9 cellular contexts compared by ENCODE assay signal in genomic region chr15:48645558-48646330, GRCh38. TPM values are rescaled to one million over a fixed set of nuclear protein-coding genes. Genes with fewer than 3 reads are reported as not detected.
DNase-seq lines count a peak whose midpoint lies in the region; ATAC-seq and TF ChIP-seq lines count a peak whose summit lies in the region.
"Had no signal": no experiment of that assay in that cellular context is flagged by ENCODE, and none has a peak within 500 bp of the region (broad histone marks: within the 10 kb centered on the region; RNA-seq: fewer than 3 reads in every experiment).

Gene FBN1, minus strand, starts transcription at chr15:48645709. Its CDS starts 940 bp downstream, at chr15:48644769.

- H3K36me3 ChIP-seq in adrenal gland (replicated peaks in 1 of 2) (no peaks in the 10 kb centered on the region), heart right ventricle (peaks cover 0 to 6% (median 0%) of the 10 kb centered on the region in 9 donors), osteoblast (ENCODE audit: insufficient read depth, low read length) (peaks cover 30% of the 10 kb centered on the region)

- H3K4me1 ChIP-seq in adrenal gland (replicated peaks in 1 of 2) = peaks cover 12 to 29% of the 10 kb centered on the region in 2 donors
- peaks cover 0 to 42% (median 15%) of the 10 kb centered on the region in 9 donors for H3K4me1 ChIP-seq in heart right ventricle
- peaks cover 35% of the 10 kb centered on the region for H3K4me1 ChIP-seq in osteoblast (ENCODE audit: insufficient read depth, low read length)

- H3K4me3 ChIP-seq in adrenal gland = peak within 1 kb of the TSS; percentile 74 to 91 (median 82)
- peak within 1 kb of the TSS; percentile 64 to 96 (median 89) for H3K4me3 ChIP-seq in heart right ventricle
- peak within 1 kb of the TSS; percentile 93 for H3K4me3 ChIP-seq in osteoblast (ENCODE audit: insufficient read depth, low read length)

- ATAC-seq in GM21737 (IDR thresholded peaks at IDR 0.05; ENCODE audit: unreplicated experiment) = peak; percentile 60
- peak; percentile 83 to 93 (median 88) for ATAC-seq in heart right ventricle
- ATAC-seq: HCT116 had no signal

- TF ChIP-seq EP300 in Ishikawa (IDR thresholded peaks at IDR 0.05; ENCODE audit: borderline replicate concordance) = no peak

- peaks cover 60% of the 10 kb centered on the region for H3K27me3 Mint-ChIP-seq in T-helper 1 cell treated with Interleukin-12 subunit alpha and Interleukin-12 subunit beta and Interleukin-4 antibody, amounts not matched to agents 30 μg/mL and 1 μg/mL, for 36 hours (ENCODE audit: low read depth)

- no peaks in the 10 kb centered on the region for H3K27me3 ChIP-seq in adrenal gland
- peaks cover 0 to 30% (median 6%) of the 10 kb centered on the region in 7 donors for H3K27me3 ChIP-seq in heart right ventricle
- H3K27me3 ChIP-seq in osteoblast (ENCODE audit: insufficient read depth, low read length) = no peaks in the 10 kb centered on the region

- DNase-seq in T-helper 1 cell (no peak), adrenal gland (peak; percentile 81 to 89 (median 85)), heart right ventricle (peak; percentile 67 to 80), osteoblast (ENCODE audit: insufficient read length, low spot score, missing footprints) (peak; percentile 97), activated gamma-delta T cell (lab: John Stamatoyannopoulos, UW) (no peak)

- WGBS in adrenal gland, 4 donors = 0 to 1% (median 1%) methylated on average over 15 to 66 of the region's 66 CpGs
- 1% methylated on average over 57 to 66 of the region's 66 CpGs for WGBS in heart right ventricle, 2 donors

- H3K27ac Mint-ChIP-seq in T-helper 1 cell treated with Interleukin-12 subunit alpha and Interleukin-12 subunit beta and Interleukin-4 antibody, amounts not matched to agents 30 μg/mL and 1 μg/mL, for 36 hours = no peak within 1 kb of the TSS

- H3K27ac ChIP-seq in adrenal gland = peak within 1 kb of the TSS; percentile 58 to 94 (median 86)
- H3K27ac ChIP-seq in heart right ventricle = peak within 1 kb of the TSS; percentile 85 to 93 (median 90)
- H3K27ac ChIP-seq in osteoblast (ENCODE audit: low read depth, low read length) = peak within 1 kb of the TSS; percentile 94

- H3K9me3 ChIP-seq in adrenal gland (replicated peaks in 1 of 3) = no peaks in the 10 kb centered on the region
- no peaks in the 10 kb centered on the region for H3K9me3 ChIP-seq in heart right ventricle
- H3K9me3 ChIP-seq in osteoblast (ENCODE audit: low read depth, low read length) = no peaks in the 10 kb centered on the region

- intact Hi-C loops in adrenal gland (cut with DNase I) (loop anchor here in 1 of 2 donors (10.0 kb wide), 2 partner anchors 141 to 159 kb away; no protein-coding TSS in a partner anchor), heart right ventricle (cut with DNase I) (loop anchor here in 5 of 10 donors (5.0 to 10.0 kb wide), 9 partner anchors 91 to 291 kb away; no protein-coding TSS in a partner anchor)

- peaks cover 32% of the 10 kb centered on the region for H4K20me1 ChIP-seq in osteoblast (ENCODE audit: insufficient read depth, low read length)

- no peaks in the 10 kb centered on the region for H3K36me3 Mint-ChIP-seq in T-helper 1 cell treated with Interleukin-12 subunit alpha and Interleukin-12 subunit beta and Interleukin-4 antibody, amounts not matched to agents 30 μg/mL and 1 μg/mL, for 36 hours (ENCODE audit: low read depth)

- H3K4me3 Mint-ChIP-seq in T-helper 1 cell treated with Interleukin-12 subunit alpha and Interleukin-12 subunit beta and Interleukin-4 antibody, amounts not matched to agents 30 μg/mL and 1 μg/mL, for 36 hours = peak within 1 kb of the TSS; percentile 63

- no peaks in the 10 kb centered on the region for H3K4me1 Mint-ChIP-seq in T-helper 1 cell treated with Interleukin-12 subunit alpha and Interleukin-12 subunit beta and Interleukin-4 antibody, amounts not matched to agents 30 μg/mL and 1 μg/mL, for 36 hours (ENCODE audit: low read depth)

- H2AFZ ChIP-seq in osteoblast (ENCODE audit: low read length) = peak within 1 kb of the TSS; percentile 84

- peaks cover 58% of the 10 kb centered on the region for H3K79me2 ChIP-seq in osteoblast (ENCODE audit: insufficient read depth, low read length)

- peak within 1 kb of the TSS; percentile 91 for H3K4me2 ChIP-seq in osteoblast (ENCODE audit: insufficient read depth, low read length)

- TF ChIP-seq CTCF in adrenal gland (IDR thresholded peaks at IDR 0.05) (no peak), heart right ventricle (IDR thresholded peaks at IDR 0.05) (no peak), osteoblast (IDR thresholded peaks at IDR 0.05; ENCODE audit: extremely low read depth, low read depth, low read length) (no peak)

- no peaks in the 10 kb centered on the region for H3K9me3 Mint-ChIP-seq in T-helper 1 cell treated with Interleukin-12 subunit alpha and Interleukin-12 subunit beta and Interleukin-4 antibody, amounts not matched to agents 30 μg/mL and 1 μg/mL, for 36 hours

- TF ChIP-seq POLR2A in adrenal gland (IDR thresholded peaks at IDR 0.05) = peak; percentile 60 to 94

- TF ChIP-seq RAD21 in Ishikawa (IDR thresholded peaks at IDR 0.05; ENCODE audit: low read depth) = no peak

TF ChIP-seq in Ishikawa, 13 proteins besides CTCF, POLR2A, EP300 and RAD21:
- TF ChIP-seq USF1 (IDR thresholded peaks at IDR 0.05) (no peak), ZBTB7A (IDR thresholded peaks at IDR 0.05; ENCODE audit: low read depth) (0 out of 2 replicates have a peak, but pooled peaks have one; percentile 29), TAF1 (IDR thresholded peaks at IDR 0.05; ENCODE audit: low read depth) (peak; percentile 25; the same call in 1 of the 2 replicates), TEAD4 (IDR thresholded peaks at IDR 0.05) (no peak), NFIC (IDR thresholded peaks at IDR 0.05) (no peak)

RNA-seq across cellular contexts. Expression of gene FBN1, which starts in this region (rescaled TPM):
- total RNA-seq in adrenal gland = 10 to 100 TPM; 30.2 to 84.6 (median 58.5) TPM
- 10 to 100 TPM in 2 of 3 donors, 1 to 10 TPM in 1; 5.6 to 15.3 (median 12.3) TPM for polyA plus RNA-seq in adrenal gland
- total RNA-seq in heart right ventricle = 100 to 1,000 TPM in 1 of 10 donors, 10 to 100 TPM in 9; 18.4 to 116 (median 32.9) TPM
- 10 to 100 TPM in 1 of 2 donors, 1 to 10 TPM in 1; 7.0 to 31.8 TPM for polyA plus RNA-seq in heart right ventricle
- 1,453 and 1,556 TPM in 2 replicates for total RNA-seq in osteoblast

Comparison
In these comparisons a context has a peak if more than half of its experiments do, and no peak if none do; other contexts are left out.
1. RNA of gene FBN1 (total RNA-seq): 1,453 to 1,556 TPM in osteoblast; 30.2 to 84.6 TPM in adrenal gland and 18.4 to 116 TPM in heart right ventricle; every median in the first group is over 10 times any median in the second.
2. DNase-seq: peak in adrenal gland (7 of 7), heart right ventricle (2 of 2) and osteoblast (single experiment); none in T-helper 1 cell (0 of 5) and activated gamma-delta T cell (single experiment).
3. Peak in every context shown above with its lines, with median percentiles within 50 percentile points of each other: H3K27ac ChIP-seq and H3K4me3 ChIP-seq.